ENCODE assay signal across 1 cellular context in the genomic region with DNA sequence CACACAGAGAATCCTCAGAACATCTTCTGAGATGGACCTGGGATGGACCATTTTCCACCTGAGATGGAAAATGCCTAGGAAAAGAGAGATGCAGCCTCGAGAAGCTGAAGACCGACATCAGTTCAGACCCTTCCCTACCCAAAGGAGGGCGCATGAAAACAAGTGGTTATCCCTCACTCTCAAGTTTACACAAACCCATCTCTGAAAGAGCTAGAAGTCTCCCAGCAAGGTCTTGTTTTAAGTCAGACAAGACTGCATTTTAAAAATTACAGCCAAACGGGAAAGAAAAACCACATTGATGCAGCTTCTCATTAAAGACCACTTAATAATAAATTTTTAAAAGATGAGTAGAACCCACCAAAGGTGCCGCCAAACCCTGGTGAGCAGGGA.
TF ChIP-seq lines count a peak whose summit lies in the region.

No MANE protein-coding gene starts in this region.

TF ChIP-seq in HepG2, 621 proteins besides CTCF, POLR2A, EP300 and RAD21 (continued from another document):
- TF ChIP-seq, protein P1, sequence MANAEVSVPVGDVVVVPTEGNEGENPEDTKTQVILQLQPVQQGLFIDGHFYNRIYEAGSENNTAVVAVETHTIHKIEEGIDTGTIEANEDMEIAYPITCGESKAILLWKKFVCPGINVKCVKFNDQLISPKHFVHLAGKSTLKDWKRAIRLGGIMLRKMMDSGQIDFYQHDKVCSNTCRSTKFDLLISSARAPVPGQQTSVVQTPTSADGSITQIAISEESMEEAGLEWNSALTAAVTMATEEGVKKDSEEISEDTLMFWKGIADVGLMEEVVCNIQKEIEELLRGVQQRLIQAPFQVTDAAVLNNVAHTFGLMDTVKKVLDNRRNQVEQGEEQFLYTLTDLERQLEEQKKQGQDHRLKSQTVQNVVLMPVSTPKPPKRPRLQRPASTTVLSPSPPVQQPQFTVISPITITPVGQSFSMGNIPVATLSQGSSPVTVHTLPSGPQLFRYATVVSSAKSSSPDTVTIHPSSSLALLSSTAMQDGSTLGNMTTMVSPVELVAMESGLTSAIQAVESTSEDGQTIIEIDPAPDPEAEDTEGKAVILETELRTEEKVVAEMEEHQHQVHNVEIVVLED (CRISPR knock-in tag; IDR thresholded peaks at IDR 0.05; ENCODE audit: borderline replicate concordance): no peak
- TF ChIP-seq NR2C2 (CRISPR knock-in tag; IDR thresholded peaks at IDR 0.05; ENCODE audit: borderline replicate concordance): 0 out of 2 replicates have a peak, but pooled peaks have one; percentile 16
- TF ChIP-seq RBFOX2 (IDR thresholded peaks at IDR 0.05; ENCODE audit: low read depth, low read length): 0 out of 2 replicates have a peak, but pooled peaks have one; percentile 0
- TF ChIP-seq YEATS4 (CRISPR knock-in tag; IDR thresholded peaks at IDR 0.05; ENCODE audit: borderline replicate concordance): no peak
